16 cellular contexts compared by ENCODE assay signal in genomic region chr1:99181892-99182291, GRCh38.
"Had no signal": no experiment of that assay in that cellular context is flagged by ENCODE, and none has a peak within 500 bp of the region (broad histone marks: within the 10 kb centered on the region; RNA-seq: fewer than 3 reads in every experiment).

No MANE protein-coding gene starts in this region.

- H3K9me3 ChIP-seq: ascending aorta, esophagus squamous epithelium, mucosa of descending colon, thyroid gland had no signal

- H3K27me3 ChIP-seq: ascending aorta, esophagus squamous epithelium, thyroid gland had no signal

- H3K36me3 ChIP-seq: ascending aorta, esophagus squamous epithelium, thyroid gland had no signal

- H3K4me3 ChIP-seq: ascending aorta, esophagus squamous epithelium, mucosa of descending colon, thyroid gland had no signal

- ATAC-seq: activated naive CD8-positive, alpha-beta T cell treated with anti-CD3 and anti-CD28 coated beads, Interleukin-2, amount 50 U/mL, for 24 hours; left lobe of liver; mucosa of descending colon; naive thymus-derived CD4-positive, alpha-beta T cell; stimulated activated memory B cell treated with anti-CD40 and anti-IgM and Interleukin-4, amounts not matched to agents 10 μg/mL and 1 μg/mL and 100 μg/mL, for 72 hours had no signal

- H3K27ac ChIP-seq: ascending aorta, esophagus squamous epithelium, thyroid gland had no signal

- DNase-seq: activated CD4-positive, alpha-beta T cell treated with anti-CD3 and anti-CD28 coated beads, Interleukin-2, amount 10 ng/mL, durations not matched to agents 7 days and 5 days; activated CD8-positive, alpha-beta memory T cell treated with anti-CD3 and anti-CD28 coated beads for 24 hours; activated naive CD4-positive, alpha-beta T cell treated with anti-CD3 and anti-CD28 coated beads for 36 hours; activated naive CD8-positive, alpha-beta T cell treated with anti-CD3 and anti-CD28 coated beads, Interleukin-2, amount 50 U/mL, for 24 hours; caudate nucleus; esophagus squamous epithelium; mucosa of descending colon; naive thymus-derived CD4-positive, alpha-beta T cell; posterior cingulate gyrus; retina; stimulated activated CD4-positive, alpha-beta T cell treated with anti-CD3 and anti-CD28 coated beads, Interleukin-2, amount 100 ng/mL, for 48 hours; thyroid gland had no signal

- FAIRE-seq: colon had no signal

- H3K4me1 ChIP-seq: ascending aorta had no signal
